In the genomic region with DNA sequence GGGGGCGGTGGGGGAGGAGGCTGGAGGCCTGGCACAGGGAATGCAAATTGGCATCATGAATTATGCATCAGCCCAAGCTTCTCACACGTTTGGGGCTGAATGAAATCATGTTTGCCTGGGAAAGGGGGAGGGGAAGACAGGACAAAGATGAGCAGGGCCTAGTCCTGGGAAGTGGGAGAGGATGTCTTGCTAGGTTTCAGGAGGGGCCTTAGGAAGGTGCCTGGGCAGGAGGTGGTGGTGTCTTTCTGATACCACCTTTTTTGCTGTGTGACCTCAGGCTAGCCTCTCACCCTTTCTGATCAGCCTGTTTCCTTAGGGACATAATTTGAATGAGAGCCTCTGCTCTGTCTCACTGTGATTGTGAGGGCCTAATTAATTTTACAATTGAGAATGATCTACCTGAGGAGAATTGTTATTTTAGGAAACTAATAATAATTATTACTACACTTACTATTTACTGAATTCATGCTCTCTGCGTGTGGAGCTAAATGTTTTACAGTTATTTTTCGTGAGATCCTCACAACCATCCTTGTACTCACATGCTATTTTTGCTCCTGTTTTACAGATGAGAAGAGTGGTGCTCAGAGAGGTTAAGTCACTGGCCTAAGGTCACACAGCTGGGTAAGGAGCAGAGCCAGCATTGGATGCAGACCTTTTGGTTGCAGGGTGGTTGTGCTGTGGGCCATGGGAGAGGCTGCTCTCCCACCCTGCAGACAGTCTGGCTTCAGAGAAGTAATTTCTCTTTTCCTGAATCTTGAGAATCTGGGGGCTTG, we compare ENCODE assay signal across 1 cellular context.
TF ChIP-seq lines count a peak whose summit lies in the region.

No MANE protein-coding gene starts in this region.

TF ChIP-seq in HepG2, 621 proteins besides CTCF, POLR2A, EP300 and RAD21 (continued from another document):
- TF ChIP-seq, protein P1, sequence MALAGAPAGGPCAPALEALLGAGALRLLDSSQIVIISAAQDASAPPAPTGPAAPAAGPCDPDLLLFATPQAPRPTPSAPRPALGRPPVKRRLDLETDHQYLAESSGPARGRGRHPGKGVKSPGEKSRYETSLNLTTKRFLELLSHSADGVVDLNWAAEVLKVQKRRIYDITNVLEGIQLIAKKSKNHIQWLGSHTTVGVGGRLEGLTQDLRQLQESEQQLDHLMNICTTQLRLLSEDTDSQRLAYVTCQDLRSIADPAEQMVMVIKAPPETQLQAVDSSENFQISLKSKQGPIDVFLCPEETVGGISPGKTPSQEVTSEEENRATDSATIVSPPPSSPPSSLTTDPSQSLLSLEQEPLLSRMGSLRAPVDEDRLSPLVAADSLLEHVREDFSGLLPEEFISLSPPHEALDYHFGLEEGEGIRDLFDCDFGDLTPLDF (CRISPR knock-in tag; IDR thresholded peaks at IDR 0.05) = no peak
